In genomic region chr17:80262775-80263244, GRCh38 we compare ENCODE assay signal across 8 cellular contexts. TPM values are rescaled to one million over a fixed set of nuclear protein-coding genes. Genes with fewer than 3 reads are reported as not detected.
DNase-seq lines count a peak whose midpoint lies in the region; ATAC-seq and TF ChIP-seq lines count a peak whose summit lies in the region.

No MANE protein-coding gene starts in this region.

- TF ChIP-seq CTCF in ovary (IDR thresholded peaks at IDR 0.05): no peak

- no peak for TF ChIP-seq POLR2A in ovary (IDR thresholded peaks at IDR 0.05)

- no peaks in the 10 kb centered on the region for H3K9me3 ChIP-seq in BLaER1 treated with 17β-estradiol and CSF1 and Interleukin-3, amounts not matched to agents 10 nM and 100 nM (replicated peaks in 1 of 11)
- no peaks in the 10 kb centered on the region for H3K9me3 ChIP-seq in KOPT-K1 (ENCODE audit: insufficient read depth, low read length, poor library complexity, severe bottlenecking)
- no peaks in the 10 kb centered on the region for H3K9me3 ChIP-seq in endocrine pancreas (ENCODE audit: control insufficient read depth, low read length)
- no peaks in the 10 kb centered on the region for H3K9me3 ChIP-seq in ovary

- intact Hi-C loops in ovary (cut with DNase I): loop anchor here in 1 of 4 donors (10.0 kb wide), 1 partner anchor 92 kb away; no protein-coding TSS in a partner anchor

- peak overlapping the region in 7 of 10 experiments; percentile 72 to 97 (median 86); a peak in 11 of 20 replicates for H3K4me3 ChIP-seq in BLaER1 treated with 17β-estradiol and CSF1 and Interleukin-3, amounts not matched to agents 10 nM and 100 nM
- H3K4me3 ChIP-seq in endocrine pancreas (ENCODE audit: control insufficient read depth, insufficient read depth, low read length) (no peak overlapping the region), ovary (peak overlapping the region; percentile 32)

- 56 to 70% (median 61%) methylated on average over 7 to 8 of the region's 8 CpGs for WGBS in ovary, 3 donors

- TF ChIP-seq EP300 in ovary (IDR thresholded peaks at IDR 0.05): no peak

- no peaks in the 10 kb centered on the region for H3K27me3 ChIP-seq in BLaER1 treated with 17β-estradiol and CSF1 and Interleukin-3, amounts not matched to agents 10 nM and 100 nM
- no peaks in the 10 kb centered on the region for H3K27me3 ChIP-seq in endocrine pancreas (ENCODE audit: control insufficient read depth, insufficient read depth, low read length)
- no peaks in the 10 kb centered on the region for H3K27me3 ChIP-seq in ovary

- H3K36me3 ChIP-seq in BLaER1 treated with 17β-estradiol and CSF1 and Interleukin-3, amounts not matched to agents 10 nM and 100 nM: peaks cover 19 to 33% (median 25%) of the 10 kb centered on the region in 11 experiments
- H3K36me3 ChIP-seq in KOPT-K1 (ENCODE audit: insufficient read depth, low read length) (peaks cover 22% of the 10 kb centered on the region), endocrine pancreas (ENCODE audit: control insufficient read depth, insufficient read depth, low read length) (no peaks in the 10 kb centered on the region), ovary (no peaks in the 10 kb centered on the region)

- ATAC-seq in GM19395 (IDR thresholded peaks at IDR 0.05; ENCODE audit: unreplicated experiment): no peak
- ATAC-seq in HG03354 (IDR thresholded peaks at IDR 0.05; ENCODE audit: poor library complexity, severe bottlenecking, unreplicated experiment): no peak
- ATAC-seq in GM21423 (IDR thresholded peaks at IDR 0.05; ENCODE audit: unreplicated experiment): no peak

- peak overlapping the region in 9 of 11 experiments; percentile 30 to 98 (median 95); a peak in 16 of 22 replicates for H3K27ac ChIP-seq in BLaER1 treated with 17β-estradiol and CSF1 and Interleukin-3, amounts not matched to agents 10 nM and 100 nM
- H3K27ac ChIP-seq in KOPT-K1 (ENCODE audit: low read depth, low read length, poor library complexity, severe bottlenecking) (peak overlapping the region; percentile 99), ovary (peak overlapping the region in 1 of 2 donors; percentile 96)

- H3K4me1 ChIP-seq in BLaER1 treated with 17β-estradiol and CSF1 and Interleukin-3, amounts not matched to agents 10 nM and 100 nM: peaks cover 65 to 71% (median 70%) of the 10 kb centered on the region in 10 experiments
- no peaks in the 10 kb centered on the region for H3K4me1 ChIP-seq in endocrine pancreas (ENCODE audit: control insufficient read depth, insufficient read depth, low read length)
- H3K4me1 ChIP-seq in ovary (ENCODE audit: insufficient read depth): peaks cover 16% of the 10 kb centered on the region

- peak overlapping the region; percentile 59 to 97 (median 93); a peak in 18 of 22 replicates for H3K9ac ChIP-seq in BLaER1 treated with 17β-estradiol and CSF1 and Interleukin-3, amounts not matched to agents 10 nM and 100 nM
- H3K9ac ChIP-seq in endocrine pancreas (ENCODE audit: control insufficient read depth, insufficient read depth, low read length): peak overlapping the region; percentile 10

- H3K4me2 ChIP-seq in BLaER1 treated with 17β-estradiol and CSF1 and Interleukin-3, amounts not matched to agents 10 nM and 100 nM: peak overlapping the region; percentile 94 to 100 (median 100)

- DNase-seq in ovary (peak in 3 of 5 donors; percentile 27 to 49 (median 48)), GM19238 (ENCODE audit: insufficient read length, low spot score) (no peak)

- H4K20me1 ChIP-seq in BLaER1 treated with 17β-estradiol and CSF1 and Interleukin-3, amounts not matched to agents 10 nM and 100 nM: peaks cover 0 to 58% (median 21%) of the 10 kb centered on the region in 11 experiments; a peak in 15 of 22 replicates

RNA-seq across cellular contexts. Expression of gene RNF213, which starts 2.2 kb away (rescaled TPM):
- total RNA-seq in ovary: 10 to 100 TPM; 37.3 to 89.1 (median 50.8) TPM
- 10 to 100 TPM; 21.5 to 78.1 TPM for polyA plus RNA-seq in ovary

RNA-seq across cellular contexts. Expression of gene SLC26A11, which starts 42.6 kb away (rescaled TPM):
- total RNA-seq in ovary: 10 to 100 TPM; 18.4 to 30.3 (median 24.2) TPM
- polyA plus RNA-seq in ovary: 10 to 100 TPM in 1 of 2 donors, 1 to 10 TPM in 1; 8.4 to 20.0 TPM

RNA-seq across cellular contexts. Expression of gene SGSH, which starts 42.7 kb away (rescaled TPM):
- total RNA-seq in ovary: 10 to 100 TPM; 10.8 to 39.9 (median 30.6) TPM
- 10 to 100 TPM; 13.0 to 23.3 TPM for polyA plus RNA-seq in ovary
